In genomic region chr7:107773027-107773426, GRCh38 we compare ENCODE assay signal across 29 cellular contexts. TPM values are rescaled to one million over a fixed set of nuclear protein-coding genes. Genes with fewer than 3 reads are reported as not detected.
"Had no signal": no experiment of that assay in that cellular context is flagged by ENCODE, and none has a peak within 500 bp of the region (broad histone marks: within the 10 kb centered on the region; RNA-seq: fewer than 3 reads in every experiment).

No MANE protein-coding gene starts in this region.

- H3K4me3 ChIP-seq: PC-9 had no signal

- DNase-seq: activated CD4-positive, alpha-beta T cell treated with anti-CD3 and anti-CD28 coated beads, Interleukin-2, amount 10 ng/mL, durations not matched to agents 24 days and 14 days; activated CD4-positive, alpha-beta T cell treated with anti-CD3 and anti-CD28 coated beads, Interleukin-2, amount 50 U/mL, for 4 hours; activated CD8-positive, alpha-beta T cell treated with anti-CD3 and anti-CD28 coated beads, Interleukin-2, amount 10 ng/mL, durations not matched to agents 7 days and 5 days; activated gamma-delta T cell; activated naive CD4-positive, alpha-beta T cell treated with Interleukin-2 at 50 U/mL for 16 hours; activated naive CD8-positive, alpha-beta T cell treated with anti-CD3 and anti-CD28 coated beads, Interleukin-2, amount 50 U/mL, for 24 hours; activated T-cell treated with anti-CD3 and anti-CD28 coated beads, Interleukin-2, amount 50 U/mL, for 24 hours; anterior cingulate cortex; caudate nucleus; cerebellar nuclear complex; Karpas-422; KBM-7; NCI-H1436; NCI-H1694; NCI-H1930; NCI-H2081 treated with DMSO at 0.1 percent for 48 hours; NCI-H2171; NCI-H510A; NCI-H526; NK-92 treated with Interleukin-12 subunit alpha and Interleukin-12 subunit beta, amount 100 ng/mL, for 24 hours; PC-9; SIG-M5 had no signal

- FAIRE-seq: bronchial epithelial cell, RCC 7860, TTC549 had no signal

- ATAC-seq: activated CD8-positive, alpha-beta T cell treated with anti-CD3 and anti-CD28 coated beads, Interleukin-2, amount 10 ng/mL, durations not matched to agents 7 days and 5 days; activated naive CD8-positive, alpha-beta T cell treated with anti-CD3 and anti-CD28 coated beads, Interleukin-2, amount 50 U/mL, for 24 hours; Right ventricle myocardium inferior had no signal

- H3K27ac ChIP-seq: PC-9, RWPE1 had no signal

- H2AFZ ChIP-seq: PC-9 had no signal

- H3K4me2 ChIP-seq: PC-9 had no signal

RNA-seq across cellular contexts. Expression of gene SLC26A3, which starts 30.0 kb away (rescaled TPM):
- total RNA-seq: activated CD4-positive, alpha-beta T cell treated with anti-CD3 and anti-CD28 coated beads, Interleukin-2, amount 10 ng/mL, durations not matched to agents 24 days and 14 days; activated CD8-positive, alpha-beta T cell treated with anti-CD3 and anti-CD28 coated beads, Interleukin-2, amount 10 ng/mL, durations not matched to agents 7 days and 5 days; activated T-helper 2 cell treated with anti-CD3 and anti-CD28 coated beads, Interferon-gamma antibody, Interleukin-2, Interleukin-4, amounts not matched to agents 10 μg/mL and 5 μg/mL and 100 μg/mL, durations not matched to agents 14 hours and 24 hours and 36 hours; bronchial epithelial cell; MCF 10A; PC-9; Right ventricle myocardium inferior had no signal
